23 cellular contexts compared by ENCODE assay signal in genomic region chr14:55045087-55045486, GRCh38. TPM values are rescaled to one million over a fixed set of nuclear protein-coding genes. Genes with fewer than 3 reads are reported as not detected.
A peak's percentile ranks its signal among the peaks of the same experiment; 100 is the strongest.
DNase-seq lines count a peak whose midpoint lies in the region; ATAC-seq, FAIRE-seq and TF ChIP-seq lines count a peak whose summit lies in the region.
"Had no signal": no experiment of that assay in that cellular context is flagged by ENCODE, and none has a peak within 500 bp of the region (broad histone marks: within the 10 kb centered on the region; RNA-seq: fewer than 3 reads in every experiment).

No MANE protein-coding gene starts in this region.

- H3K4me2 ChIP-seq in Karpas-422 (ENCODE audit: low read depth, low read length, poor library complexity, severe bottlenecking) (no peak overlapping the region), GM12878 (ENCODE audit: control insufficient read depth, insufficient read depth) (peak overlapping the region; percentile 18; the same call in 1 of the 2 replicates)

- DNase-seq in activated CD4-positive, alpha-beta T cell treated with anti-CD3 and anti-CD28 coated beads for 36 hours: no peak
- no peak for DNase-seq in activated CD4-positive, alpha-beta T cell treated with anti-CD3 and anti-CD28 coated beads, Interleukin-2, amount 10 ng/mL, durations not matched to agents 7 days and 5 days
- DNase-seq in GM12865 (ENCODE audit: low read depth) (peak; percentile 14), Karpas-422 (no peak), GM12878 (ENCODE audit: low read depth, low spot score) (no peak), NCI-H2107 treated with DMSO at 0.1 percent for 48 hours (lab: John Stamatoyannopoulos, UW; ENCODE audit: unreplicated experiment) (no peak)
- DNase-seq: CD8-positive, alpha-beta memory T cell; DMS79 treated with DMSO at 0.1 percent for 48 hours; HCEC 1CT; NCI-H1092 treated with DMSO at 0.1 percent for 48 hours; NCI-H146; NCI-H1930; NCI-H2107; NCI-H446 treated with DMSO at 0.1 percent for 48 hours; NCI-H526; SHP77 had no signal

- in situ Hi-C loops in GM12878 (cut with MboI): no loop called here

- no peak for ATAC-seq in activated CD4-positive, alpha-beta T cell treated with anti-CD3 and anti-CD28 coated beads for 36 hours
- ATAC-seq in GM12878 (peak; percentile 82), HG03520 (IDR thresholded peaks at IDR 0.05; ENCODE audit: unreplicated experiment) (no peak)

- SMC1A ChIA-PET in GM12878 (lab: Charles Lee; ENCODE audit: uncharacterized antibody, unreplicated experiment): interaction anchor here (0.7 to 4.9 kb wide), 16 partner anchors 13 to 164 kb away, joined by 3 to 42 read pairs (median 6); partner anchors contain the start of genes SOCS4 and WDHD1

- peak overlapping the region; percentile 10 for H3K27ac Mint-ChIP-seq in activated CD4-positive, alpha-beta T cell treated with anti-CD3 and anti-CD28 coated beads for 36 hours
- no peak overlapping the region for H3K27ac Mint-ChIP-seq in activated CD4-positive, alpha-beta T cell treated with anti-CD3 and anti-CD28 coated beads, Interleukin-2, amount 10 ng/mL, durations not matched to agents 7 days and 5 days
- H3K27ac Mint-ChIP-seq: B cell had no signal

- H3K4me3 ChIP-seq in GM12865 (ENCODE audit: low read depth, low read length) (no peak overlapping the region), Karpas-422 (ENCODE audit: low read length) (no peak overlapping the region), GM12878 (no peak overlapping the region)

- RAD21 ChIA-PET in GM12878 (lab: Charles Lee; ENCODE audit: unreplicated experiment): interaction anchor here (0.8 to 5.2 kb wide), 12 partner anchors 13 to 163 kb away, joined by 3 to 68 read pairs (median 6); partner anchors contain the start of genes SOCS4 and WDHD1

- peak overlapping the region; percentile 3 for H3K27ac ChIP-seq in Karpas-422 (ENCODE audit: low read length)
- peak overlapping the region; percentile 19; the same call in 1 of the 2 replicates for H3K27ac ChIP-seq in GM12878 (ENCODE audit: control insufficient read depth, insufficient read depth)
- H3K27ac ChIP-seq: 22Rv1, C4-2B, RWPE1 had no signal

- no peak for TF ChIP-seq POLR2A in GM12878 (IDR thresholded peaks at IDR 0.05; ENCODE audit: low read depth, low read length)

- H3K9me2 ChIP-seq in Karpas-422 (replicated peaks; ENCODE audit: insufficient read depth, low read length): no peaks in the 10 kb centered on the region

- no TSS peak for BruUV-seq in GM12878 (replicated peaks; lab: Mats Ljungman, UMichigan)

- H3K36me3 Mint-ChIP-seq in activated CD4-positive, alpha-beta T cell treated with anti-CD3 and anti-CD28 coated beads for 36 hours (ENCODE audit: low read depth): peaks cover 14% of the 10 kb centered on the region
- H3K36me3 Mint-ChIP-seq in activated CD4-positive, alpha-beta T cell treated with anti-CD3 and anti-CD28 coated beads, Interleukin-2, amount 10 ng/mL, durations not matched to agents 7 days and 5 days (ENCODE audit: low read depth): peaks cover 20% of the 10 kb centered on the region

- H3K9me3 ChIP-seq in Karpas-422 (ENCODE audit: low read length) (no peaks in the 10 kb centered on the region), GM12878 (replicated peaks; ENCODE audit: control insufficient read depth, insufficient read depth, low read length) (no peaks in the 10 kb centered on the region)

- intact Hi-C loops in activated CD4-positive, alpha-beta T cell treated with anti-CD3 and anti-CD28 coated beads for 36 hours (cut with DNase I, micrococcal nuclease): no loop called here
- intact Hi-C loops in GM12878 (cut with micrococcal nuclease; ENCODE audit: unreplicated experiment): no loop called here

- H3K4me1 ChIP-seq in Karpas-422 (ENCODE audit: low read length) (peaks cover 2% of the 10 kb centered on the region; the same call in 1 of the 2 replicates), GM12878 (ENCODE audit: control insufficient read depth, insufficient read depth, low read length) (0 out of 2 replicates have a peak, but pooled peaks cover 4% of the 10 kb centered on the region)

- H3K79me2 ChIP-seq in Karpas-422 (ENCODE audit: low read length) (peaks cover 49% of the 10 kb centered on the region), GM12878 (ENCODE audit: control insufficient read depth, insufficient read depth, low read length) (no peaks in the 10 kb centered on the region; the same call in none of the 2 replicates)

- CTCF ChIA-PET in activated CD4-positive, alpha-beta T cell treated with anti-CD3 and anti-CD28 coated beads for 36 hours (lab: Charles Lee): interaction anchor here (0.6 to 3.8 kb wide), 5 partner anchors 13 to 293 kb away, joined by 3 to 46 read pairs (median 5); partner anchors contain the start of genes SOCS4 and WDHD1
- CTCF ChIA-PET in activated CD4-positive, alpha-beta T cell treated with anti-CD3 and anti-CD28 coated beads, Interleukin-2, amount 10 ng/mL, durations not matched to agents 7 days and 5 days (lab: Charles Lee): interaction anchor here (0.5 to 1.4 kb wide), 7 partner anchors 10 to 167 kb away, joined by 3 to 4 read pairs (median 3); no protein-coding TSS in a partner anchor
- CTCF ChIA-PET in GM12878 (lab: Yijun Ruan, JAX): interaction anchor here (0.7 to 4.4 kb wide), 10 partner anchors 8 to 687 kb away, joined by 3 to 44 read pairs (median 5); partner anchors contain the start of genes SOCS4 and WDHD1

- no peak for TF ChIP-seq EP300 in GM12878 (IDR thresholded peaks at IDR 0.05; ENCODE audit: borderline replicate concordance in 1 of 2, control insufficient read depth in 1 of 2, low read depth in 2 of 2, low read length in 2 of 2)

- H3K9me3 Mint-ChIP-seq in activated CD4-positive, alpha-beta T cell treated with anti-CD3 and anti-CD28 coated beads for 36 hours (ENCODE audit: low read depth): no peaks in the 10 kb centered on the region
- no peaks in the 10 kb centered on the region for H3K9me3 Mint-ChIP-seq in activated CD4-positive, alpha-beta T cell treated with anti-CD3 and anti-CD28 coated beads, Interleukin-2, amount 10 ng/mL, durations not matched to agents 7 days and 5 days
- H3K9me3 Mint-ChIP-seq: CD8-positive, alpha-beta memory T cell had no signal

- H3K27me3 ChIP-seq in Karpas-422 (ENCODE audit: low read length) (no peaks in the 10 kb centered on the region), GM12878 (replicated peaks in 1 of 2; ENCODE audit: control insufficient read depth in 2 of 2, insufficient read depth in 2 of 2, low read length in 1 of 2) (no peaks in the 10 kb centered on the region)

- peaks cover 9% of the 10 kb centered on the region for H3K4me1 Mint-ChIP-seq in activated CD4-positive, alpha-beta T cell treated with anti-CD3 and anti-CD28 coated beads for 36 hours
- peaks cover 3% of the 10 kb centered on the region for H3K4me1 Mint-ChIP-seq in activated CD4-positive, alpha-beta T cell treated with anti-CD3 and anti-CD28 coated beads, Interleukin-2, amount 10 ng/mL, durations not matched to agents 7 days and 5 days

- no peak overlapping the region for H3K4me3 Mint-ChIP-seq in activated CD4-positive, alpha-beta T cell treated with anti-CD3 and anti-CD28 coated beads for 36 hours
- no peak overlapping the region for H3K4me3 Mint-ChIP-seq in activated CD4-positive, alpha-beta T cell treated with anti-CD3 and anti-CD28 coated beads, Interleukin-2, amount 10 ng/mL, durations not matched to agents 7 days and 5 days
- H3K4me3 Mint-ChIP-seq: B cell; CD8-positive, alpha-beta memory T cell had no signal

- H4K20me1 ChIP-seq in Karpas-422 (ENCODE audit: insufficient read depth, low read depth, low read length) (no peaks in the 10 kb centered on the region), GM12878 (ENCODE audit: control insufficient read depth, insufficient read depth) (no peaks in the 10 kb centered on the region)

- H3K36me3 ChIP-seq in Karpas-422 (ENCODE audit: insufficient read depth, low read length) (peaks cover 25% of the 10 kb centered on the region), GM12878 (ENCODE audit: control insufficient read depth in 2 of 2, insufficient read depth in 2 of 2, low read length in 1 of 2) (peaks cover 0 to 4% of the 10 kb centered on the region in 2 experiments)

- H3K9ac ChIP-seq in Karpas-422 (ENCODE audit: low read length): no peak overlapping the region
- no peak overlapping the region for H3K9ac ChIP-seq in GM12878 (ENCODE audit: control insufficient read depth, insufficient read depth, low read length)

- H2AFZ ChIP-seq in Karpas-422 (ENCODE audit: low read length): no peak overlapping the region
- no peak overlapping the region for H2AFZ ChIP-seq in GM12878 (ENCODE audit: control insufficient read depth, low read depth, low read length)

- FAIRE-seq in GM12878 (lab: Jason Lieb, UNC): no peak
- FAIRE-seq: GM19239, H1 had no signal

- POLR2A ChIA-PET in activated CD4-positive, alpha-beta T cell treated with anti-CD3 and anti-CD28 coated beads for 36 hours (lab: Charles Lee): interaction anchor here (1.6 kb wide), 1 partner anchor 18 kb away, joined by 4 read pairs; the partner anchor contains the start of genes SOCS4 and WDHD1
- POLR2A ChIA-PET in activated CD4-positive, alpha-beta T cell treated with anti-CD3 and anti-CD28 coated beads, Interleukin-2, amount 10 ng/mL, durations not matched to agents 7 days and 5 days (lab: Charles Lee): no interaction called here
- POLR2A ChIA-PET in GM12878 (lab: Charles Lee): interaction anchor here (0.7 to 3.4 kb wide), 9 partner anchors 11 to 147 kb away, joined by 3 to 12 read pairs (median 7); partner anchors contain the start of genes DLGAP5, GCH1, SOCS4 and WDHD1

- no peak for TF ChIP-seq RAD21 in GM12878 (IDR thresholded peaks at IDR 0.05; ENCODE audit: insufficient read depth, low read depth, low read length)

- no peaks in the 10 kb centered on the region for H3K27me3 Mint-ChIP-seq in activated CD4-positive, alpha-beta T cell treated with anti-CD3 and anti-CD28 coated beads for 36 hours
- no peaks in the 10 kb centered on the region for H3K27me3 Mint-ChIP-seq in activated CD4-positive, alpha-beta T cell treated with anti-CD3 and anti-CD28 coated beads, Interleukin-2, amount 10 ng/mL, durations not matched to agents 7 days and 5 days
- H3K27me3 Mint-ChIP-seq: B cell; CD8-positive, alpha-beta memory T cell had no signal

- TF ChIP-seq CTCF in GM12865 (IDR thresholded peaks at IDR 0.05; ENCODE audit: insufficient read depth, low read depth, low read length, missing control alignments) (no peak), GM12878 (IDR thresholded peaks at IDR 0.05 in 2 of 3, conservative IDR thresholded peaks at IDR 0.05 in 1 of 3; ENCODE audit: control insufficient read depth in 2 of 3, extremely low read depth in 1 of 3, insufficient read depth in 1 of 3, low read depth in 3 of 3, low read length in 3 of 3) (no peak)

RNA-seq across cellular contexts. Expression of gene MAPK1IP1L, which starts 6.4 kb away (rescaled TPM):
- total RNA-seq in activated CD4-positive, alpha-beta T cell treated with anti-CD3 and anti-CD28 coated beads for 36 hours: 100 to 1,000 TPM in 1 of 2 experiments, 10 to 100 TPM in 1; 98.6 to 180 TPM
- 100 to 1,000 TPM in 1 of 2 experiments, 10 to 100 TPM in 1; 94.3 to 118 TPM for total RNA-seq in activated CD4-positive, alpha-beta T cell treated with anti-CD3 and anti-CD28 coated beads, Interleukin-2, amount 10 ng/mL, durations not matched to agents 7 days and 5 days
- 31.8 and 111 TPM in 2 replicates for total RNA-seq in Karpas-422 (2014; rRNA removed; shearing (Covaris generic); ENCODE audit: low replicate concordance)
- 94.4 and 113 TPM in 2 replicates for total RNA-seq in GM12878 (2013; cell fraction: nucleolus; rRNA removed)
- total RNA-seq in GM12878 (2014; rRNA removed) (37.7 and 44.6 TPM in 2 replicates), GM12878 (2014; rRNA removed; fragmentation: Illumina TruSeq; extraction: Trizol) (48.9 and 50.4 TPM in 2 replicates), GM12878 (2021) (101 and 105 TPM in 2 replicates)
- 25.2 TPM for polyA plus RNA-seq in GM12878 (2011; ENCODE audit: low read depth)
- polyA plus RNA-seq in GM12878 (2011; rRNA removed) (52.8 and 80.1 TPM in 2 replicates), GM12878 (2014; fragmentation: Illumina TruSeq; extraction: Trizol) (68.5 and 90.1 TPM in 2 replicates), GM12878 (2014; fragmentation: Nextera tagmentation; extraction: Ambion mirVana) (10 to 100 TPM; 55.7 to 66.0 TPM), GM12878 (2014; rRNA removed) (54.2 and 58.1 TPM in 2 replicates), GM12878 (2016; fragmentation: Nextera tagmentation; extraction: Ambion mirVana) (100 to 1,000 TPM; 107 to 117 TPM)
- polyA plus RNA-seq in GM12878 (2011; cell fraction: cytosol; rRNA removed): 231 and 264 TPM in 2 replicates
- polyA plus RNA-seq in GM12878 (2011; cell fraction: nucleus; rRNA removed): 91.5 and 98.1 TPM in 2 replicates
- 53.2 and 62.6 TPM in 2 replicates for polyA plus RNA-seq in GM12878 (2012)
- polyA minus RNA-seq in GM12878 (2011; rRNA and poly(A)+ RNA removed): 146 and 276 TPM in 2 replicates
- 154 and 162 TPM in 2 replicates for polyA minus RNA-seq in GM12878 (2011; cell fraction: cytosol; rRNA and poly(A)+ RNA removed)
- polyA minus RNA-seq in GM12878 (2011; cell fraction: nucleus; rRNA and poly(A)+ RNA removed): 19.2 and 36.5 TPM in 2 replicates

RNA-seq across cellular contexts. Expression of gene SOCS4, which starts 18.1 kb away (rescaled TPM):
- total RNA-seq in activated CD4-positive, alpha-beta T cell treated with anti-CD3 and anti-CD28 coated beads for 36 hours: 10 to 100 TPM; 18.4 to 21.3 TPM
- 10 to 100 TPM; 29.9 to 30.3 TPM for total RNA-seq in activated CD4-positive, alpha-beta T cell treated with anti-CD3 and anti-CD28 coated beads, Interleukin-2, amount 10 ng/mL, durations not matched to agents 7 days and 5 days
- total RNA-seq in Karpas-422 (2014; rRNA removed; shearing (Covaris generic); ENCODE audit: low replicate concordance): 20.2 and 50.3 TPM in 2 replicates
- total RNA-seq in GM12878 (2013; cell fraction: nucleolus; rRNA removed): 39.6 and 43.0 TPM in 2 replicates
- 20.5 and 25.8 TPM in 2 replicates for total RNA-seq in GM12878 (2014; rRNA removed)
- 30.6 and 31.0 TPM in 2 replicates for total RNA-seq in GM12878 (2014; rRNA removed; fragmentation: Illumina TruSeq; extraction: Trizol)
- total RNA-seq in GM12878 (2021): 27.9 and 31.5 TPM in 2 replicates
- 4.6 TPM for polyA plus RNA-seq in GM12878 (2011; ENCODE audit: low read depth)
- polyA plus RNA-seq in GM12878 (2011; rRNA removed): 25.1 and 35.7 TPM in 2 replicates
- 9.1 and 9.8 TPM in 2 replicates for polyA plus RNA-seq in GM12878 (2011; cell fraction: cytosol; rRNA removed)
- polyA plus RNA-seq in GM12878 (2011; cell fraction: nucleus; rRNA removed): 8.7 and 10.7 TPM in 2 replicates
- polyA plus RNA-seq in GM12878 (2012): 9.8 and 10.4 TPM in 2 replicates
- polyA plus RNA-seq in GM12878 (2014; fragmentation: Illumina TruSeq; extraction: Trizol): 23.7 and 30.9 TPM in 2 replicates
- 1 to 10 TPM; 5.7 to 7.6 TPM for polyA plus RNA-seq in GM12878 (2014; fragmentation: Nextera tagmentation; extraction: Ambion mirVana)
- polyA plus RNA-seq in GM12878 (2014; rRNA removed): 13.2 and 14.7 TPM in 2 replicates
- polyA plus RNA-seq in GM12878 (2016; fragmentation: Nextera tagmentation; extraction: Ambion mirVana): 10 to 100 TPM; 18.4 to 21.0 TPM
- 12.7 and 22.1 TPM in 2 replicates for polyA minus RNA-seq in GM12878 (2011; rRNA and poly(A)+ RNA removed)
- polyA minus RNA-seq in GM12878 (2011; cell fraction: cytosol; rRNA and poly(A)+ RNA removed): 7.1 and 7.3 TPM in 2 replicates
- 7.1 and 22.7 TPM in 2 replicates for polyA minus RNA-seq in GM12878 (2011; cell fraction: nucleus; rRNA and poly(A)+ RNA removed)

RNA-seq across cellular contexts. Expression of gene WDHD1, which starts 18.2 kb away (rescaled TPM):
- total RNA-seq in activated CD4-positive, alpha-beta T cell treated with anti-CD3 and anti-CD28 coated beads for 36 hours: 10 to 100 TPM; 64.4 to 71.1 TPM
- 10 to 100 TPM; 37.5 to 44.1 TPM for total RNA-seq in activated CD4-positive, alpha-beta T cell treated with anti-CD3 and anti-CD28 coated beads, Interleukin-2, amount 10 ng/mL, durations not matched to agents 7 days and 5 days
- total RNA-seq in Karpas-422 (2014; rRNA removed; shearing (Covaris generic); ENCODE audit: low replicate concordance): 14.0 and 31.2 TPM in 2 replicates
- 31.5 and 31.8 TPM in 2 replicates for total RNA-seq in GM12878 (2013; cell fraction: nucleolus; rRNA removed)
- total RNA-seq in GM12878 (2014; rRNA removed) (21.9 and 25.7 TPM in 2 replicates), GM12878 (2014; rRNA removed; fragmentation: Illumina TruSeq; extraction: Trizol) (32.7 and 33.5 TPM in 2 replicates), GM12878 (2021) (37.9 and 38.7 TPM in 2 replicates)
- polyA plus RNA-seq in GM12878 (2011; ENCODE audit: low read depth): 5.4 TPM
- polyA plus RNA-seq in GM12878 (2011; rRNA removed) (34.2 and 57.1 TPM in 2 replicates), GM12878 (2014; fragmentation: Illumina TruSeq; extraction: Trizol) (31.8 and 32.9 TPM in 2 replicates), GM12878 (2014; fragmentation: Nextera tagmentation; extraction: Ambion mirVana) (10 to 100 TPM; 11.3 to 14.8 TPM), GM12878 (2014; rRNA removed) (14.8 and 17.8 TPM in 2 replicates), GM12878 (2016; fragmentation: Nextera tagmentation; extraction: Ambion mirVana) (10 to 100 TPM; 46.3 to 50.5 TPM)
- polyA plus RNA-seq in GM12878 (2011; cell fraction: cytosol; rRNA removed): 11.1 and 11.2 TPM in 2 replicates
- 13.5 and 17.7 TPM in 2 replicates for polyA plus RNA-seq in GM12878 (2011; cell fraction: nucleus; rRNA removed)
- 8.7 and 13.4 TPM in 2 replicates for polyA plus RNA-seq in GM12878 (2012)
- 35.6 and 56.1 TPM in 2 replicates for polyA minus RNA-seq in GM12878 (2011; rRNA and poly(A)+ RNA removed)
- 12.8 and 16.4 TPM in 2 replicates for polyA minus RNA-seq in GM12878 (2011; cell fraction: cytosol; rRNA and poly(A)+ RNA removed)
- polyA minus RNA-seq in GM12878 (2011; cell fraction: nucleus; rRNA and poly(A)+ RNA removed): 14.1 and 21.7 TPM in 2 replicates
